Comparison of ENCODE assay signal across 20 cellular contexts in genomic region chr3:130941793-130942192, GRCh38. TPM values are rescaled to one million over a fixed set of nuclear protein-coding genes. Genes with fewer than 3 reads are reported as not detected.
DNase-seq lines count a peak whose midpoint lies in the region; ATAC-seq, FAIRE-seq and TF ChIP-seq lines count a peak whose summit lies in the region.
"Had no signal": no experiment of that assay in that cellular context is flagged by ENCODE, and none has a peak within 500 bp of the region (broad histone marks: within the 10 kb centered on the region; RNA-seq: fewer than 3 reads in every experiment).

No MANE protein-coding gene starts in this region.

- H3K4me2 ChIP-seq in osteoblast (ENCODE audit: insufficient read depth, low read length) = no peak overlapping the region

- H3K27ac Mint-ChIP-seq in activated CD8-positive, alpha-beta memory T cell treated with anti-CD3 and anti-CD28 coated beads, Interleukin-2, amount 10 ng/mL, durations not matched to agents 7 days and 5 days = no peak overlapping the region
- H3K27ac Mint-ChIP-seq: CD8-positive, alpha-beta T cell had no signal

- TF ChIP-seq CTCF in bronchial epithelial cell (IDR thresholded peaks at IDR 0.05; ENCODE audit: insufficient read depth, low read length, severe bottlenecking) (no peak), osteoblast (IDR thresholded peaks at IDR 0.05; ENCODE audit: extremely low read depth, low read depth, low read length) (no peak)

- ATAC-seq in left lobe of liver = no peak
- no peak for ATAC-seq in activated CD8-positive, alpha-beta memory T cell treated with anti-CD3 and anti-CD28 coated beads, Interleukin-2, amount 10 ng/mL, durations not matched to agents 7 days and 5 days
- ATAC-seq: CD8-positive, alpha-beta T cell had no signal

- CTCF ChIA-PET in activated CD8-positive, alpha-beta memory T cell treated with anti-CD3 and anti-CD28 coated beads, Interleukin-2, amount 10 ng/mL, durations not matched to agents 7 days and 5 days (lab: Charles Lee) = no interaction called here

- peaks cover 57% of the 10 kb centered on the region for H3K36me3 Mint-ChIP-seq in activated CD8-positive, alpha-beta memory T cell treated with anti-CD3 and anti-CD28 coated beads, Interleukin-2, amount 10 ng/mL, durations not matched to agents 7 days and 5 days

- H3K4me1 ChIP-seq in osteoblast (ENCODE audit: insufficient read depth, low read length) = no peaks in the 10 kb centered on the region

- H3K4me3 ChIP-seq in bronchial epithelial cell (ENCODE audit: low read depth, low read length) (no peak overlapping the region), osteoblast (ENCODE audit: insufficient read depth, low read length) (no peak overlapping the region)
- H3K4me3 ChIP-seq: MG63 had no signal

- no peaks in the 10 kb centered on the region for H3K9me3 Mint-ChIP-seq in activated CD8-positive, alpha-beta memory T cell treated with anti-CD3 and anti-CD28 coated beads, Interleukin-2, amount 10 ng/mL, durations not matched to agents 7 days and 5 days (ENCODE audit: low read depth)
- H3K9me3 Mint-ChIP-seq: CD8-positive, alpha-beta T cell had no signal

- peak; percentile 54 for DNase-seq in EH (ENCODE audit: low read depth)
- peak; percentile 10 for DNase-seq in HT1080 (ENCODE audit: low read depth)
- peak; percentile 85 for DNase-seq in bronchial epithelial cell (ENCODE audit: low read depth)
- peak; percentile 57 for DNase-seq in osteoblast (ENCODE audit: insufficient read length, low spot score, missing footprints)
- DNase-seq in left lobe of liver (ENCODE audit: low spot score) = no peak
- DNase-seq in activated CD8-positive, alpha-beta memory T cell treated with anti-CD3 and anti-CD28 coated beads, Interleukin-2, amount 10 ng/mL, durations not matched to agents 7 days and 5 days = no peak
- no peak for DNase-seq in stimulated activated CD4-positive, alpha-beta T cell treated with anti-CD3 and anti-CD28 coated beads, Interleukin-12 subunit alpha, Interleukin-12 subunit beta, amount 100 ng/mL, for 4 hours
- DNase-seq: Caco-2; CD8-positive, alpha-beta T cell; DMS 273 treated with DMSO at 0.1 percent for 48 hours; DMS79 treated with DMSO at 0.1 percent for 48 hours; KG1; MG63; NCI-H2029; NCI-H446; NCI-H524 treated with DMSO at 0.1 percent for 48 hours; NCI-H82; RPMI8226; SHP77 had no signal

- no peaks in the 10 kb centered on the region for H3K9me3 ChIP-seq in osteoblast (ENCODE audit: low read depth, low read length)
- H3K9me3 ChIP-seq: Caco-2, MG63 had no signal

- H3K27ac ChIP-seq in osteoblast (ENCODE audit: low read depth, low read length) = no peak overlapping the region

- no peak overlapping the region for H2AFZ ChIP-seq in osteoblast (ENCODE audit: low read length)

- no peak for FAIRE-seq in bronchial epithelial cell (lab: Jason Lieb, UNC)
- FAIRE-seq: GM19239 had no signal

- no peaks in the 10 kb centered on the region for H3K27me3 ChIP-seq in bronchial epithelial cell (ENCODE audit: control insufficient read depth, insufficient read depth, low read length)
- H3K27me3 ChIP-seq in osteoblast (ENCODE audit: insufficient read depth, low read length) = no peaks in the 10 kb centered on the region
- H3K27me3 ChIP-seq: MG63 had no signal

- peaks cover 12% of the 10 kb centered on the region for H3K79me2 ChIP-seq in osteoblast (ENCODE audit: insufficient read depth, low read length)

- no peak overlapping the region for H3K4me3 Mint-ChIP-seq in activated CD8-positive, alpha-beta memory T cell treated with anti-CD3 and anti-CD28 coated beads, Interleukin-2, amount 10 ng/mL, durations not matched to agents 7 days and 5 days
- H3K4me3 Mint-ChIP-seq: CD8-positive, alpha-beta T cell had no signal

- H3K27me3 Mint-ChIP-seq in activated CD8-positive, alpha-beta memory T cell treated with anti-CD3 and anti-CD28 coated beads, Interleukin-2, amount 10 ng/mL, durations not matched to agents 7 days and 5 days = no peaks in the 10 kb centered on the region

- H3K36me3 ChIP-seq in bronchial epithelial cell (ENCODE audit: control insufficient read depth, insufficient read depth, low read length) = no peaks in the 10 kb centered on the region
- H3K36me3 ChIP-seq in osteoblast (ENCODE audit: insufficient read depth, low read length) = peaks cover 33% of the 10 kb centered on the region

- no peaks in the 10 kb centered on the region for H4K20me1 ChIP-seq in osteoblast (ENCODE audit: insufficient read depth, low read length)

- peaks cover 1% of the 10 kb centered on the region for H3K4me1 Mint-ChIP-seq in activated CD8-positive, alpha-beta memory T cell treated with anti-CD3 and anti-CD28 coated beads, Interleukin-2, amount 10 ng/mL, durations not matched to agents 7 days and 5 days

RNA-seq across cellular contexts. Expression of gene ATP2C1, which starts 47.9 kb away (rescaled TPM):
- total RNA-seq in HT1080 (2014; rRNA removed; shearing (Covaris generic)) = 56.9 and 84.4 TPM in 2 replicates
- 84.1 and 99.0 TPM in 2 replicates for polyA plus RNA-seq in HT1080 (2015; cell fraction: cytosol; rRNA removed)
- polyA plus RNA-seq in HT1080 (2015; cell fraction: nucleus; rRNA removed) = 152 and 203 TPM in 2 replicates
- total RNA-seq in bronchial epithelial cell (96.9 and 149 TPM in 2 replicates), osteoblast (97.5 and 99.5 TPM in 2 replicates), left lobe of liver (21.4 TPM)
- total RNA-seq in activated CD8-positive, alpha-beta memory T cell treated with anti-CD3 and anti-CD28 coated beads, Interleukin-2, amount 10 ng/mL, durations not matched to agents 7 days and 5 days = 10 to 100 TPM; 64.0 to 65.7 TPM

Comparison
In these comparisons a context has a peak if more than half of its experiments do, and no peak if none do; other contexts are left out.
1. DNase-seq: peak in EH (single experiment), HT1080 (single experiment), bronchial epithelial cell (single experiment) and osteoblast (single experiment); none in left lobe of liver (single experiment), activated CD8-positive, alpha-beta memory T cell treated with anti-CD3 and anti-CD28 coated beads, Interleukin-2, amount 10 ng/mL, durations not matched to agents 7 days and 5 days (single experiment) and stimulated activated CD4-positive, alpha-beta T cell treated with anti-CD3 and anti-CD28 coated beads, Interleukin-12 subunit alpha, Interleukin-12 subunit beta, amount 100 ng/mL, for 4 hours (single experiment).